9 cellular contexts compared by ENCODE assay signal in genomic region chr3:85821130-85821756, GRCh38.
DNase-seq lines count a peak whose midpoint lies in the region; ATAC-seq and TF ChIP-seq lines count a peak whose summit lies in the region.
"Had no signal": no experiment of that assay in that cellular context is flagged by ENCODE, and none has a peak within 500 bp of the region (broad histone marks: within the 10 kb centered on the region; RNA-seq: fewer than 3 reads in every experiment).

No MANE protein-coding gene starts in this region.

- no TSS peak for BruUV-seq in OCI-LY7 (replicated peaks; lab: Mats Ljungman, UMichigan)

- H3K4me2 ChIP-seq in OCI-LY7 (ENCODE audit: low read length) = 0 out of 2 replicates have a peak overlapping the region, but pooled peaks have one; percentile 19

- H3K9me3 Mint-ChIP-seq in glutamatergic neuron (ENCODE audit: unreplicated experiment) = no peaks in the 10 kb centered on the region
- peaks cover 0 to 14% (median 4%) of the 10 kb centered on the region in 8 donors for H3K9me3 Mint-ChIP-seq in CD4-positive, alpha-beta memory T cell

- POLR2A ChIA-PET in OCI-LY7 (lab: Charles Lee) = interaction anchor here (0.6 to 1.0 kb wide), 3 partner anchors 13 to 1390 kb away, joined by 3 read pairs; no protein-coding TSS in a partner anchor
- POLR2A ChIA-PET in CD4-positive, alpha-beta memory T cell (lab: Charles Lee; ENCODE audit: partially characterized antibody) = no interaction called here

- ATAC-seq in HG03175 (IDR thresholded peaks at IDR 0.05; ENCODE audit: unreplicated experiment) = peak; percentile 73

- H3K27me3 Mint-ChIP-seq in glutamatergic neuron (ENCODE audit: unreplicated experiment) = no peaks in the 10 kb centered on the region
- H3K27me3 Mint-ChIP-seq in CD4-positive, alpha-beta memory T cell = no peaks in the 10 kb centered on the region

- H3K9me2 ChIP-seq in OCI-LY7 (ENCODE audit: insufficient read depth, low read length) = no peaks in the 10 kb centered on the region

- H3K4me1 ChIP-seq in OCI-LY7 (ENCODE audit: insufficient read depth, low read length, poor library complexity, severe bottlenecking) = peaks cover 4% of the 10 kb centered on the region
- no peaks in the 10 kb centered on the region for H3K4me1 ChIP-seq in CD4-positive, alpha-beta memory T cell (ENCODE audit: insufficient read depth, low read length)

- DNase-seq in SKM-1 treated with dmso at 0.1 percent for 144 hours (lab: John Stamatoyannopoulos, UW; ENCODE audit: unreplicated experiment) (peak; percentile 21), SKM-1 (lab: John Stamatoyannopoulos, UW; ENCODE audit: unreplicated experiment) (no peak), OCI-LY7 (ENCODE audit: low spot score) (peak; percentile 49), glutamatergic neuron (peak; percentile 60), NCI-H774 (lab: John Stamatoyannopoulos, UW) (no peak), mesenteric fat pad (ENCODE audit: low spot score) (no peak)
- no peak for DNase-seq in CD4-positive, alpha-beta memory T cell

- no peaks in the 10 kb centered on the region for H3K36me3 ChIP-seq in OCI-LY7 (ENCODE audit: insufficient read depth, low read length)
- no peaks in the 10 kb centered on the region for H3K36me3 ChIP-seq in CD4-positive, alpha-beta memory T cell (ENCODE audit: insufficient read depth, low read length)
- H3K36me3 ChIP-seq: neutrophil had no signal

- H4K20me1 ChIP-seq in OCI-LY7 (ENCODE audit: insufficient read depth, low read length) = no peaks in the 10 kb centered on the region

- no peaks in the 10 kb centered on the region for H3K79me2 ChIP-seq in OCI-LY7 (ENCODE audit: insufficient read depth, low read depth, low read length)

- no peaks in the 10 kb centered on the region for H3K9me3 ChIP-seq in OCI-LY7 (ENCODE audit: low read length)
- H3K9me3 ChIP-seq in CD4-positive, alpha-beta memory T cell (ENCODE audit: control insufficient read depth in 1 of 2, low read length in 2 of 2) = no peaks in the 10 kb centered on the region
- H3K9me3 ChIP-seq: neutrophil had no signal

- no peak overlapping the region for H2AFZ ChIP-seq in OCI-LY7 (ENCODE audit: low read length)

- intact Hi-C loops in OCI-LY7 (cut with micrococcal nuclease; ENCODE audit: unreplicated experiment) = loop anchor here (10.0 kb wide), 1 partner anchor 744 kb away; no protein-coding TSS in a partner anchor
- intact Hi-C loops in CD4-positive, alpha-beta memory T cell (cut with micrococcal nuclease) = no loop called here

- TF ChIP-seq CTCF in OCI-LY7 (conservative IDR thresholded peaks at IDR 0.05; ENCODE audit: low read length) (peak; percentile 83), glutamatergic neuron (IDR thresholded peaks at IDR 0.05; ENCODE audit: partially characterized antibody, unreplicated experiment) (peak; percentile 72)

- CTCF ChIA-PET in OCI-LY7 (lab: Charles Lee; ENCODE audit: unreplicated experiment) = no interaction called here
- CTCF ChIA-PET in CD4-positive, alpha-beta memory T cell (lab: Charles Lee; ENCODE audit: partially characterized antibody) = no interaction called here

- no peaks in the 10 kb centered on the region for H3K27me3 ChIP-seq in CD4-positive, alpha-beta memory T cell (ENCODE audit: insufficient read depth, low read length)
- H3K27me3 ChIP-seq: neutrophil had no signal

- no peak overlapping the region for H3K27ac Mint-ChIP-seq in glutamatergic neuron (ENCODE audit: unreplicated experiment)
- H3K27ac Mint-ChIP-seq in CD4-positive, alpha-beta memory T cell = no peak overlapping the region

- no peak overlapping the region for H3K4me3 ChIP-seq in OCI-LY7 (ENCODE audit: low read depth, low read length, poor library complexity, severe bottlenecking)
- H3K4me3 ChIP-seq in CD4-positive, alpha-beta memory T cell (ENCODE audit: low read length in 2 of 2) = no peak overlapping the region

- H3K36me3 Mint-ChIP-seq in glutamatergic neuron (ENCODE audit: unreplicated experiment) = no peaks in the 10 kb centered on the region
- no peaks in the 10 kb centered on the region for H3K36me3 Mint-ChIP-seq in CD4-positive, alpha-beta memory T cell

- peaks cover 9% of the 10 kb centered on the region for H3K4me1 Mint-ChIP-seq in glutamatergic neuron (ENCODE audit: low read depth, unreplicated experiment)
- H3K4me1 Mint-ChIP-seq in CD4-positive, alpha-beta memory T cell = no peaks in the 10 kb centered on the region

- H3K4me3 Mint-ChIP-seq in glutamatergic neuron (ENCODE audit: unreplicated experiment) = no peak overlapping the region
- H3K4me3 Mint-ChIP-seq in CD4-positive, alpha-beta memory T cell = no peak overlapping the region

- H3K27ac ChIP-seq in OCI-LY7 (ENCODE audit: low read depth, low read length, poor library complexity, severe bottlenecking) = no peak overlapping the region
- no peak overlapping the region for H3K27ac ChIP-seq in CD4-positive, alpha-beta memory T cell (ENCODE audit: low read depth, low read length)
- H3K27ac ChIP-seq: neutrophil had no signal

Comparison
In these comparisons a context has a peak if more than half of its experiments do, and no peak if none do; other contexts are left out.
1. DNase-seq: peak in SKM-1 treated with dmso at 0.1 percent for 144 hours (single experiment), OCI-LY7 (single experiment) and glutamatergic neuron (single experiment); none in SKM-1 (single experiment), CD4-positive, alpha-beta memory T cell (0 of 5), NCI-H774 (single experiment) and mesenteric fat pad (single experiment).